17 cellular contexts compared by ENCODE assay signal in genomic region chr1:60762176-60762575, GRCh38.
DNase-seq lines count a peak whose midpoint lies in the region; ATAC-seq and TF ChIP-seq lines count a peak whose summit lies in the region.
"Had no signal": no experiment of that assay in that cellular context is flagged by ENCODE, and none has a peak within 500 bp of the region (broad histone marks: within the 10 kb centered on the region; RNA-seq: fewer than 3 reads in every experiment).

No MANE protein-coding gene starts in this region.

- no peaks in the 10 kb centered on the region for H3K36me3 Mint-ChIP-seq in osteocyte (ENCODE audit: unreplicated experiment)
- no peaks in the 10 kb centered on the region for H3K36me3 Mint-ChIP-seq in activated naive CD8-positive, alpha-beta T cell treated with anti-CD3 and anti-CD28 coated beads, Interleukin-2, amount 50 U/mL, for 24 hours (ENCODE audit: low read depth)
- H3K36me3 Mint-ChIP-seq: CD4-positive, alpha-beta memory T cell had no signal

- peak; percentile 44 for DNase-seq in GM23248
- peak; percentile 79 for DNase-seq in brain pericyte (ENCODE audit: low read depth, low spot score)
- DNase-seq in fibroblast of pulmonary artery (ENCODE audit: low read depth) = peak; percentile 77
- no peak for DNase-seq in osteocyte (ENCODE audit: extremely low spot score, unreplicated experiment)
- DNase-seq in activated naive CD8-positive, alpha-beta T cell treated with anti-CD3 and anti-CD28 coated beads, Interleukin-2, amount 50 U/mL, for 24 hours = no peak
- no peak for DNase-seq in NCI-H1105 treated with DMSO at 0.1 percent for 48 hours (lab: John Stamatoyannopoulos, UW)
- DNase-seq in stimulated activated CD4-positive, alpha-beta T cell treated with anti-CD3 and anti-CD28 coated beads, Interleukin-2, amount 100 ng/mL, for 24 hours = no peak
- DNase-seq: activated CD4-positive, alpha-beta T cell treated with anti-CD3 and anti-CD28 coated beads for 48 hours; adrenal gland; CD4-positive, alpha-beta memory T cell; islet precursor cell; NCI-H1417; NCI-H2171; retina; stimulated activated naive CD8-positive, alpha-beta T cell treated with anti-CD3 and anti-CD28 coated beads, Interleukin-15, amount 100 ng/mL, for 72 hours had no signal

- no peak overlapping the region for H2AFZ ChIP-seq in GM23248

- no peaks in the 10 kb centered on the region for H3K9me2 ChIP-seq in GM23248 (ENCODE audit: insufficient read depth)

- 34 to 43% methylated on average over 1 of the region's 1 CpG for WGBS in GM23248 (ENCODE audit: low coverage in 1 of 2, low lambda C conversion rate in 2 of 2, missing lambda C conversion rate in 2 of 2), 2 experiments

- no peaks in the 10 kb centered on the region for H4K20me1 ChIP-seq in GM23248 (ENCODE audit: insufficient read depth)

- H3K36me3 ChIP-seq in GM23248 (ENCODE audit: low read depth) = no peaks in the 10 kb centered on the region
- H3K36me3 ChIP-seq: adrenal gland had no signal

- H3K27me3 Mint-ChIP-seq in osteocyte (ENCODE audit: unreplicated experiment) = no peaks in the 10 kb centered on the region
- H3K27me3 Mint-ChIP-seq in activated naive CD8-positive, alpha-beta T cell treated with anti-CD3 and anti-CD28 coated beads, Interleukin-2, amount 50 U/mL, for 24 hours = peaks cover 2% of the 10 kb centered on the region
- H3K27me3 Mint-ChIP-seq: stimulated activated naive CD8-positive, alpha-beta T cell treated with anti-CD3 and anti-CD28 coated beads, Interleukin-15, amount 100 ng/mL, for 72 hours had no signal

- no peak overlapping the region for H3K4me2 ChIP-seq in GM23248 (ENCODE audit: unreplicated experiment)

- H3K4me3 Mint-ChIP-seq in osteocyte (ENCODE audit: unreplicated experiment) = no peak overlapping the region
- H3K4me3 Mint-ChIP-seq in activated naive CD8-positive, alpha-beta T cell treated with anti-CD3 and anti-CD28 coated beads, Interleukin-2, amount 50 U/mL, for 24 hours = no peak overlapping the region
- H3K4me3 Mint-ChIP-seq: CD4-positive, alpha-beta memory T cell; neural crest cell; stimulated activated naive CD8-positive, alpha-beta T cell treated with anti-CD3 and anti-CD28 coated beads, Interleukin-15, amount 100 ng/mL, for 72 hours had no signal

- no peaks in the 10 kb centered on the region for H3K27me3 ChIP-seq in GM23248 (replicated peaks; ENCODE audit: insufficient read depth)
- H3K27me3 ChIP-seq: adrenal gland had no signal

- peaks cover 19% of the 10 kb centered on the region for H3K4me1 Mint-ChIP-seq in osteocyte (ENCODE audit: unreplicated experiment)
- H3K4me1 Mint-ChIP-seq in activated naive CD8-positive, alpha-beta T cell treated with anti-CD3 and anti-CD28 coated beads, Interleukin-2, amount 50 U/mL, for 24 hours = no peaks in the 10 kb centered on the region
- H3K4me1 Mint-ChIP-seq: CD4-positive, alpha-beta memory T cell; stimulated activated naive CD8-positive, alpha-beta T cell treated with anti-CD3 and anti-CD28 coated beads, Interleukin-15, amount 100 ng/mL, for 72 hours had no signal

- no peaks in the 10 kb centered on the region for H3K9me3 Mint-ChIP-seq in osteocyte (ENCODE audit: unreplicated experiment)
- peaks cover 4% of the 10 kb centered on the region for H3K9me3 Mint-ChIP-seq in activated naive CD8-positive, alpha-beta T cell treated with anti-CD3 and anti-CD28 coated beads, Interleukin-2, amount 50 U/mL, for 24 hours
- H3K9me3 Mint-ChIP-seq: stimulated activated naive CD8-positive, alpha-beta T cell treated with anti-CD3 and anti-CD28 coated beads, Interleukin-15, amount 100 ng/mL, for 72 hours had no signal

- TF ChIP-seq CTCF in fibroblast of pulmonary artery (IDR thresholded peaks at IDR 0.05; ENCODE audit: low read length, missing control alignments) = no peak
- no peak for TF ChIP-seq CTCF in osteocyte (IDR thresholded peaks at IDR 0.05)

- ATAC-seq in activated naive CD8-positive, alpha-beta T cell treated with anti-CD3 and anti-CD28 coated beads, Interleukin-2, amount 50 U/mL, for 24 hours = no peak
- ATAC-seq in HG02678 (IDR thresholded peaks at IDR 0.05; ENCODE audit: unreplicated experiment) = no peak
- ATAC-seq: stimulated activated naive CD8-positive, alpha-beta T cell treated with anti-CD3 and anti-CD28 coated beads, Interleukin-15, amount 100 ng/mL, for 72 hours had no signal

- in situ Hi-C loops in GM23248 (cut with MboI) = no loop called here

- no peaks in the 10 kb centered on the region for H3K4me1 ChIP-seq in GM23248 (ENCODE audit: insufficient read depth)
- H3K4me1 ChIP-seq: adrenal gland had no signal

- no peaks in the 10 kb centered on the region for H3F3A ChIP-seq in GM23248 (ENCODE audit: insufficient read depth)

- peak overlapping the region; percentile 31 for H3K27ac Mint-ChIP-seq in osteocyte (ENCODE audit: unreplicated experiment)
- no peak overlapping the region for H3K27ac Mint-ChIP-seq in activated naive CD8-positive, alpha-beta T cell treated with anti-CD3 and anti-CD28 coated beads, Interleukin-2, amount 50 U/mL, for 24 hours
- H3K27ac Mint-ChIP-seq: CD4-positive, alpha-beta memory T cell; stimulated activated naive CD8-positive, alpha-beta T cell treated with anti-CD3 and anti-CD28 coated beads, Interleukin-15, amount 100 ng/mL, for 72 hours had no signal

- no peak overlapping the region for H3K9ac ChIP-seq in GM23248

- no peak overlapping the region for H3K4me3 ChIP-seq in GM23248
- H3K4me3 ChIP-seq in fibroblast of pulmonary artery (replicated peaks; ENCODE audit: low read depth, low read length) = no peak overlapping the region
- H3K4me3 ChIP-seq: adrenal gland had no signal

- H3K9me3 ChIP-seq in GM23248 (ENCODE audit: low read depth) = no peaks in the 10 kb centered on the region
- H3K9me3 ChIP-seq: adrenal gland had no signal

- H3K79me2 ChIP-seq in GM23248 (ENCODE audit: insufficient read depth) = no peaks in the 10 kb centered on the region

- H3K27ac ChIP-seq in GM23248 = no peak overlapping the region
- H3K27ac ChIP-seq: adrenal gland had no signal

Comparison
In these comparisons a context has a peak if more than half of its experiments do, and no peak if none do; other contexts are left out.
1. DNase-seq: peak in GM23248 (single experiment), brain pericyte (single experiment) and fibroblast of pulmonary artery (single experiment); none in osteocyte (single experiment), activated naive CD8-positive, alpha-beta T cell treated with anti-CD3 and anti-CD28 coated beads, Interleukin-2, amount 50 U/mL, for 24 hours (single experiment), NCI-H1105 treated with DMSO at 0.1 percent for 48 hours (single experiment) and stimulated activated CD4-positive, alpha-beta T cell treated with anti-CD3 and anti-CD28 coated beads, Interleukin-2, amount 100 ng/mL, for 24 hours (0 of 2).